In genomic region chr20:40714109-40714508, GRCh38 we compare ENCODE assay signal across 18 cellular contexts. TPM values are rescaled to one million over a fixed set of nuclear protein-coding genes. Genes with fewer than 3 reads are reported as not detected.
DNase-seq lines count a peak whose midpoint lies in the region; ATAC-seq, FAIRE-seq and TF ChIP-seq lines count a peak whose summit lies in the region.
"Had no signal": no experiment of that assay in that cellular context is flagged by ENCODE, and none has a peak within 500 bp of the region (broad histone marks: within the 10 kb centered on the region; RNA-seq: fewer than 3 reads in every experiment).

No MANE protein-coding gene starts in this region.

- H3K36me3 ChIP-seq in OCI-LY3 (replicated peaks; ENCODE audit: low read depth, low read length) = no peaks in the 10 kb centered on the region
- H3K36me3 ChIP-seq: BLaER1 treated with 17β-estradiol and CSF1 and Interleukin-3, amounts not matched to agents 10 nM and 100 nM had no signal

- peak; percentile 56 for FAIRE-seq in GM12892 (lab: Jason Lieb, UNC)
- FAIRE-seq: H54, HepG2 had no signal

- DNase-seq in GM12892 (ENCODE audit: insufficient read length) (no peak), T-helper 1 cell (no peak), NCI-H1105 treated with DMSO at 0.1 percent for 48 hours (lab: John Stamatoyannopoulos, UW) (no peak)
- DNase-seq: Calu3; CD8-positive, alpha-beta T cell; DMS79 treated with DMSO at 0.1 percent for 48 hours; GF-D8; HCEC 1CT; Kasumi-1; KG1 had no signal

- H3K9ac ChIP-seq in OCI-LY3 (ENCODE audit: low read length) = peak overlapping the region; percentile 13; the same call in 1 of the 2 replicates
- H3K9ac ChIP-seq: BLaER1 treated with 17β-estradiol and CSF1 and Interleukin-3, amounts not matched to agents 10 nM and 100 nM had no signal

- H3K27ac ChIP-seq in OCI-LY3 (ENCODE audit: low read length) = peak overlapping the region; percentile 69

- no peak overlapping the region for H3K4me3 ChIP-seq in OCI-LY3 (ENCODE audit: low read length)
- H3K4me3 ChIP-seq: BLaER1 treated with 17β-estradiol and CSF1 and Interleukin-3, amounts not matched to agents 10 nM and 100 nM; GM23338 had no signal

- H2AFZ ChIP-seq in OCI-LY3 (ENCODE audit: low read depth, low read length) = peak overlapping the region; percentile 50

- no peaks in the 10 kb centered on the region for H3K79me2 ChIP-seq in OCI-LY3 (ENCODE audit: low read length)

- H3K27me3 ChIP-seq in OCI-LY3 (ENCODE audit: low read depth, low read length) = peaks cover 9% of the 10 kb centered on the region; the same call in 1 of the 2 replicates
- H3K27me3 ChIP-seq: BLaER1 treated with 17β-estradiol and CSF1 and Interleukin-3, amounts not matched to agents 10 nM and 100 nM had no signal

- peak overlapping the region; percentile 29 for H3K4me2 ChIP-seq in OCI-LY3 (ENCODE audit: low read length)
- H3K4me2 ChIP-seq: GM23338 had no signal

- no peak for TF ChIP-seq POLR2A in GM12892 (IDR thresholded peaks at IDR 0.05; ENCODE audit: low read depth, low read length)

- H4K20me1 ChIP-seq in OCI-LY3 (ENCODE audit: insufficient read depth, low read length) = no peaks in the 10 kb centered on the region
- H4K20me1 ChIP-seq: BLaER1 treated with 17β-estradiol and CSF1 and Interleukin-3, amounts not matched to agents 10 nM and 100 nM had no signal

- TF ChIP-seq CTCF in OCI-LY3 (IDR thresholded peaks at IDR 0.05; ENCODE audit: low read depth, low read length) = no peak

- peaks cover 47% of the 10 kb centered on the region for H3K4me1 ChIP-seq in OCI-LY3 (ENCODE audit: low read length)

- no peaks in the 10 kb centered on the region for H3K9me3 ChIP-seq in OCI-LY3 (ENCODE audit: insufficient read depth, low read length)
- H3K9me3 ChIP-seq: BLaER1 treated with 17β-estradiol and CSF1 and Interleukin-3, amounts not matched to agents 10 nM and 100 nM had no signal

- ATAC-seq in GM19351 (IDR thresholded peaks at IDR 0.05; ENCODE audit: unreplicated experiment) = peak; percentile 67
- ATAC-seq in HG02798 (IDR thresholded peaks at IDR 0.05; ENCODE audit: poor library complexity, unreplicated experiment) = no peak
- ATAC-seq: CD8-positive, alpha-beta T cell; GM23338; HepG2 had no signal

RNA-seq across cellular contexts. Expression of gene MAFB, which starts 25.1 kb away (rescaled TPM):
- 0.06 TPM for polyA plus RNA-seq in GM12892 (2012; ENCODE audit: missing spikeins)
- polyA plus RNA-seq: IgD-negative memory B cell had no signal
